23 cellular contexts compared by ENCODE assay signal in genomic region chr6:69578366-69578890, GRCh38.
"Had no signal": no experiment of that assay in that cellular context is flagged by ENCODE, and none has a peak within 500 bp of the region (broad histone marks: within the 10 kb centered on the region; RNA-seq: fewer than 3 reads in every experiment).

No MANE protein-coding gene starts in this region.

- H3K4me3 Mint-ChIP-seq: activated CD4-positive, alpha-beta T cell treated with anti-CD3 and anti-CD28 coated beads, Interleukin-2, amount 10 ng/mL, durations not matched to agents 24 days and 14 days; activated CD8-positive, alpha-beta T cell treated with anti-CD3 and anti-CD28 coated beads for 36 hours; activated naive CD4-positive, alpha-beta T cell treated with anti-CD3 and anti-CD28 coated beads for 36 hours; central memory CD8-positive, alpha-beta T cell; dendritic cell treated with granulocyte-macrophage colony-stimulating factor and Interleukin-4, amounts not matched to agents 40 ng/mL and 50 ng/mL, for 4 days; nephron progenitor cell had no signal

- H3K9me3 ChIP-seq: esophagus squamous epithelium, left lung, tibial artery had no signal

- H3K27me3 Mint-ChIP-seq: dendritic cell treated with granulocyte-macrophage colony-stimulating factor and Interleukin-4, amounts not matched to agents 40 ng/mL and 50 ng/mL, for 4 days had no signal

- H3K27ac ChIP-seq: esophagus squamous epithelium, left lung, tibial artery had no signal

- FAIRE-seq: endothelial cell of umbilical vein, keratinocyte had no signal

- H3K4me1 Mint-ChIP-seq: activated CD4-positive, alpha-beta T cell treated with anti-CD3 and anti-CD28 coated beads, Interleukin-2, amount 10 ng/mL, durations not matched to agents 24 days and 14 days; central memory CD8-positive, alpha-beta T cell had no signal

- H3K27me3 ChIP-seq: esophagus squamous epithelium, left lung, tibial artery had no signal

- H3K36me3 ChIP-seq: esophagus squamous epithelium, left lung, tibial artery had no signal

- H3K27ac Mint-ChIP-seq: activated CD4-positive, alpha-beta T cell treated with anti-CD3 and anti-CD28 coated beads, Interleukin-2, amount 10 ng/mL, durations not matched to agents 24 days and 14 days; activated CD8-positive, alpha-beta T cell treated with anti-CD3 and anti-CD28 coated beads for 36 hours; activated naive CD4-positive, alpha-beta T cell treated with anti-CD3 and anti-CD28 coated beads for 36 hours; activated T-helper 2 cell treated with anti-CD3 and anti-CD28 coated beads, Interferon-gamma antibody, Interleukin-2, Interleukin-4, amounts not matched to agents 10 μg/mL and 5 μg/mL and 100 μg/mL, durations not matched to agents 14 hours and 24 hours and 36 hours; dendritic cell treated with granulocyte-macrophage colony-stimulating factor and Interleukin-4, amounts not matched to agents 40 ng/mL and 50 ng/mL, for 4 days; nephron progenitor cell had no signal

- DNase-seq: activated CD4-positive, alpha-beta T cell treated with anti-CD3 and anti-CD28 coated beads, Interleukin-2, amount 10 ng/mL, durations not matched to agents 24 days and 14 days; activated CD8-positive, alpha-beta T cell treated with anti-CD3 and anti-CD28 coated beads for 36 hours; activated naive CD4-positive, alpha-beta T cell treated with anti-CD3 and anti-CD28 coated beads for 36 hours; activated T-cell treated with anti-CD3 and anti-CD28 coated beads, Interleukin-2, amount 50 U/mL, for 1 hour; anterior cingulate cortex; effector CD8-positive, alpha-beta T cell; esophagus squamous epithelium; left lung; midbrain; nephron progenitor cell; nucleus accumbens; posterior cingulate gyrus; retina; stimulated activated CD4-positive, alpha-beta T cell treated with anti-CD3 and anti-CD28 coated beads, Interleukin-2, amount 100 ng/mL, for 24 hours; stimulated activated naive CD8-positive, alpha-beta T cell treated with anti-CD3 and anti-CD28 coated beads, Interleukin-15, Interleukin-2, amounts not matched to agents 100 U/mL and 50 U/mL, for 24 hours; substantia nigra; T1000; tibial artery had no signal

- H3K4me1 ChIP-seq: esophagus squamous epithelium, left lung, tibial artery had no signal

- H3K4me3 ChIP-seq: esophagus squamous epithelium, left lung, tibial artery had no signal

- ATAC-seq: activated CD8-positive, alpha-beta T cell treated with anti-CD3 and anti-CD28 coated beads for 36 hours; left lung; stimulated activated naive CD8-positive, alpha-beta T cell treated with anti-CD3 and anti-CD28 coated beads, Interleukin-15, Interleukin-2, amounts not matched to agents 100 U/mL and 50 U/mL, for 24 hours had no signal

- H3K9me3 Mint-ChIP-seq: activated CD4-positive, alpha-beta T cell treated with anti-CD3 and anti-CD28 coated beads, Interleukin-2, amount 10 ng/mL, durations not matched to agents 24 days and 14 days; activated CD8-positive, alpha-beta T cell treated with anti-CD3 and anti-CD28 coated beads for 36 hours; activated naive CD4-positive, alpha-beta T cell treated with anti-CD3 and anti-CD28 coated beads for 36 hours; activated T-helper 2 cell treated with anti-CD3 and anti-CD28 coated beads, Interferon-gamma antibody, Interleukin-2, Interleukin-4, amounts not matched to agents 10 μg/mL and 5 μg/mL and 100 μg/mL, durations not matched to agents 14 hours and 24 hours and 36 hours; central memory CD8-positive, alpha-beta T cell; dendritic cell treated with granulocyte-macrophage colony-stimulating factor and Interleukin-4, amounts not matched to agents 40 ng/mL and 50 ng/mL, for 4 days; nephron progenitor cell had no signal
